ENCODE assay signal across 8 cellular contexts in genomic region chr18:21740474-21740723, GRCh38. TPM values are rescaled to one million over a fixed set of nuclear protein-coding genes. Genes with fewer than 3 reads are reported as not detected.
DNase-seq lines count a peak whose midpoint lies in the region; ATAC-seq and TF ChIP-seq lines count a peak whose summit lies in the region.

No MANE protein-coding gene starts in this region.

- H3K27me3 Mint-ChIP-seq in brain = peaks cover 6% of the 10 kb centered on the region

- ATAC-seq in GM18861 (IDR thresholded peaks at IDR 0.05; ENCODE audit: unreplicated experiment) (peak; percentile 93), HG03064 (IDR thresholded peaks at IDR 0.05; ENCODE audit: low read depth, unreplicated experiment) (peak; percentile 95), RWPE2 (ENCODE audit: low read depth) (peak; percentile 97)

- POLR2A ChIA-PET in AG04449 (lab: Yijun Ruan, JAX) = interaction anchor here (0.5 to 1.5 kb wide), 6 partner anchors 13 to 192 kb away, joined by 3 to 4 read pairs (median 3); partner anchors contain the start of gene ESCO1

- H3K36me3 Mint-ChIP-seq in brain = peaks cover 38% of the 10 kb centered on the region

- no peaks in the 10 kb centered on the region for H3K9me3 ChIP-seq in RWPE2 (ENCODE audit: severe bottlenecking)

- no peaks in the 10 kb centered on the region for H3K27me3 ChIP-seq in RWPE2 (ENCODE audit: insufficient read depth, poor library complexity, severe bottlenecking)

- H3K4me3 Mint-ChIP-seq in brain = peak overlapping the region; percentile 90 to 93 (median 93)

- peak overlapping the region; percentile 74 for H3K27ac ChIP-seq in RWPE2 (ENCODE audit: poor library complexity, severe bottlenecking)

- DNase-seq in AG04449 (ENCODE audit: low read depth, low spot score) (peak; percentile 68), RWPE2 (ENCODE audit: low spot score) (peak; percentile 95), iris pigment epithelial cell (ENCODE audit: low read depth) (peak; percentile 95), foreskin melanocyte (no peak)
- DNase-seq in stimulated activated CD4-positive, alpha-beta T cell treated with anti-CD3 and anti-CD28 coated beads, Interleukin-1b, Interleukin-23, amount 100 ng/mL, for 48 hours = peak; percentile 97

- H3K4me3 ChIP-seq in AG04449 (ENCODE audit: low read depth, low read length) (peak overlapping the region; percentile 89), RWPE2 (ENCODE audit: severe bottlenecking) (peak overlapping the region; percentile 71)

- peaks cover 4% of the 10 kb centered on the region for H3K4me1 ChIP-seq in RWPE2 (ENCODE audit: insufficient read depth, poor library complexity, severe bottlenecking)

- H3K9me3 Mint-ChIP-seq in brain = peaks cover 12 to 38% (median 26%) of the 10 kb centered on the region in 5 experiments

- peak overlapping the region; percentile 70 to 99 (median 94) for H3K27ac Mint-ChIP-seq in brain

- CTCF ChIA-PET in AG04449 (lab: Yijun Ruan, JAX) = interaction anchor here (1.4 kb wide), 1 partner anchor 140 kb away, joined by 3 read pairs; the partner anchor contains the start of gene ESCO1

- H3K4me1 Mint-ChIP-seq in brain = peaks cover 39% of the 10 kb centered on the region

- TF ChIP-seq CTCF in AG04449 (IDR thresholded peaks at IDR 0.05; ENCODE audit: insufficient read depth, low read length, missing control alignments) (no peak), RWPE2 (IDR thresholded peaks at IDR 0.05; ENCODE audit: poor library complexity, severe bottlenecking) (no peak), brain (conservative IDR thresholded peaks at IDR 0.05) (no peak)

- 0 out of 2 replicates have a peak, but pooled peaks cover 4% of the 10 kb centered on the region for H3K36me3 ChIP-seq in RWPE2 (ENCODE audit: low read depth)

RNA-seq across cellular contexts. Expression of gene MIB1, which starts 0.2 kb away (rescaled TPM):
- polyA plus RNA-seq in brain (ENCODE audit: insufficient read depth, low read depth, low replicate concordance) = 9.6 TPM

RNA-seq across cellular contexts. Expression of gene ABHD3, which starts 35.8 kb away (rescaled TPM):
- polyA plus RNA-seq in brain (ENCODE audit: insufficient read depth, low read depth, low replicate concordance) = 16.3 TPM
